Comparison of ENCODE assay signal across 8 cellular contexts in the genomic region with DNA sequence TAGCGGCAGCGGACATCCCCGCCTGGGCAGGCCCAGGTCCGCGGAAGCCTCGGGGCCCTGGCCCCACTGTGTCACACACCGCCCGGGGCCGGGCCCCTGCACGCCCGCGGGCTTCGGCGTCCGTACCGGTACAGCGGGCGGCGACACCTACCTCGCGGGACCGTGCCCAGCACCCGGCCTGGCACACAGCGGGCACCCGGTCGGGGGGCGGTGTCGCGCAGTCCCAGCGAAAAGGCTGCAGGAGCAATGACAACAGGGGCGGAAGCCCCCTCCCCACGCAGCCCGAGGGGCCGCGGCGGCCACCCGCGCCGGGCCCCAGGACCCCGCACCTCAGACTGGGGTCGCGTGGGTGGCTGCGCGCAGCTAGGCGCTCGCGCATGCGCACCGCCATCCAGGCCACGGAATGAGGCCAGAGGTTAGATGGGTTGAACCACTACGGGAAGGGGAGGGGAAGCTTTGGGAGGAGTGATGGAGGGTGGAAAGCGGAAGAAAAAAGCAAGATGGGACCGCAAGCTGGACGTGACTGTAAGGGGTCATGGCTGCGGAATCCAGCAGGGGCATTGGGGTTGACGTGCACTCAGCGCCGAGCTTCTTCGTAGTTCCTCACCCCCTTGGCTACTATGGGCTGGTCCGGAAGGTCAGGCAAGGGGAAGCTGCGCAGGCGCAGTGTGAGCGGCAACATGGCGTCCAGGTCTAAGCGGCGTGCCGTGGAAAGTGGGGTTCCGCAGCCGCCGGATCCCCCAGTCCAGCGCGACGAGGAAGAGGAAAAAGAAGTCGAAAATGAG. TPM values are rescaled to one million over a fixed set of nuclear protein-coding genes. Genes with fewer than 3 reads are reported as not detected.
DNase-seq lines count a peak whose midpoint lies in the region; ATAC-seq, FAIRE-seq and TF ChIP-seq lines count a peak whose summit lies in the region.

TSS of gene BCCIP (plus strand) at position 669 of the 785 bp plus-strand sequence. CDS start at position 681, 12 bp downstream.
TSS of gene UROS (minus strand) at position 381 of the 785 bp plus-strand sequence. CDS start 6,759 bp downstream, outside the sequence.

- peaks cover 0 to 12% of the 10 kb centered on the region in 2 donors for H3K4me1 ChIP-seq in small intestine (ENCODE audit: control insufficient read depth in 2 of 2, insufficient read depth in 1 of 2, low read depth in 1 of 2, low read length in 1 of 2)

- no peak for FAIRE-seq in small intestine (lab: Jason Lieb, UNC)

- in situ Hi-C loops in ACHN (cut with HindIII; ENCODE audit: low pct_ligation_motif_present, low pct_unique_long_range_greater_than_20kb, low sequenced_read_pairs) = no loop called here
- in situ Hi-C loops in T47D (cut with HindIII; ENCODE audit: low pct_unique_long_range_greater_than_20kb, low sequenced_read_pairs) = no loop called here

- peak within 1 kb of the TSS; percentile 71 to 80 for H3K4me3 ChIP-seq in small intestine (ENCODE audit: low read depth in 1 of 2, low read length in 2 of 2)

- H3K36me3 ChIP-seq in small intestine (ENCODE audit: control insufficient read depth in 2 of 2, insufficient read depth in 2 of 2, low read length in 2 of 2) = peaks cover 3% of the 10 kb centered on the region in 2 donors

- peak; percentile 84 for ATAC-seq in GM18907 (IDR thresholded peaks at IDR 0.05; ENCODE audit: unreplicated experiment)
- ATAC-seq in HG03139 (IDR thresholded peaks at IDR 0.05; ENCODE audit: unreplicated experiment) = peak; percentile 70

- DNase-seq in ACHN = peak; percentile 90
- peak; percentile 53 for DNase-seq in NCI-H2196 treated with DMSO at 0.1 percent for 48 hours (lab: John Stamatoyannopoulos, UW; ENCODE audit: unreplicated experiment)
- DNase-seq in T47D (ENCODE audit: low read depth in 1 of 2, low spot score in 1 of 2) = peak; percentile 75 to 89
- DNase-seq in iPS-NIHi11 (ENCODE audit: low spot score) = peak; percentile 98
- DNase-seq in small intestine = peak; percentile 92

- H3K9me3 ChIP-seq in small intestine (ENCODE audit: control insufficient read depth, low read depth) = no peaks in the 10 kb centered on the region

- no peak for TF ChIP-seq CTCF in VCaP (conservative IDR thresholded peaks at IDR 0.05)

- no peaks in the 10 kb centered on the region for H3K27me3 ChIP-seq in small intestine (ENCODE audit: control insufficient read depth in 2 of 2, insufficient read depth in 2 of 2, low read length in 2 of 2)

- H3K27ac ChIP-seq in VCaP (peak within 1 kb of the TSS; percentile 88), small intestine (ENCODE audit: low read depth in 1 of 2, low read length in 1 of 2) (peak within 1 kb of the TSS; percentile 76 to 86)

- 0% methylated on average over 66 to 74 of the region's 74 CpGs for whole genome bisulfite sequencing in small intestine, 3 donors

RNA-seq across cellular contexts. Expression of gene BCCIP, which starts in this region (rescaled TPM):
- 10 to 100 TPM; 46.7 to 64.9 (median 58.4) TPM for polyA plus RNA-seq in small intestine

RNA-seq across cellular contexts. Expression of gene UROS, which starts in this region (rescaled TPM):
- 10 to 100 TPM; 32.5 to 51.9 (median 34.2) TPM for polyA plus RNA-seq in small intestine

Comparison
In these comparisons a context has a peak if more than half of its experiments do, and no peak if none do; other contexts are left out.
1. Peak in every context shown above with its lines: DNase-seq, ATAC-seq, H3K4me3 ChIP-seq and H3K27ac ChIP-seq.